Comparison of ENCODE assay signal across 1 cellular context in genomic region chr18:35637226-35637625, GRCh38.
TF ChIP-seq lines count a peak whose summit lies in the region.

No MANE protein-coding gene starts in this region.

TF ChIP-seq in K562, 482 proteins besides CTCF, POLR2A, EP300 and RAD21 (continued from another document):
- TF ChIP-seq ETS1 (conservative IDR thresholded peaks at IDR 0.05; ENCODE audit: control insufficient read depth, low read depth, low read length) (no peak), POLR2AphosphoS2 (IDR thresholded peaks at IDR 0.05; ENCODE audit: low read length) (no peak), MGA (IDR thresholded peaks at IDR 0.05) (no peak), LEF1 (IDR thresholded peaks at IDR 0.05) (no peak), ZNF217 (CRISPR knock-in tag; IDR thresholded peaks at IDR 0.05) (no peak), NR3C1 (CRISPR knock-in tag; IDR thresholded peaks at IDR 0.05) (no peak), CREB3L1 (IDR thresholded peaks at IDR 0.05; ENCODE audit: borderline replicate concordance, low read depth) (no peak), ZNF75A (CRISPR knock-in tag; IDR thresholded peaks at IDR 0.05) (no peak), MAFF (IDR thresholded peaks at IDR 0.05; ENCODE audit: low read length) (peak; percentile 97), MYBL2 (IDR thresholded peaks at IDR 0.05; ENCODE audit: low read depth) (no peak), MYBL2 (CRISPR knock-in tag; IDR thresholded peaks at IDR 0.05; ENCODE audit: borderline replicate concordance) (no peak), KAT8 (IDR thresholded peaks at IDR 0.05; ENCODE audit: low read depth) (no peak), C11orf30 (IDR thresholded peaks at IDR 0.05; ENCODE audit: low read depth) (peak; percentile 83), MAFG (tag; conservative IDR thresholded peaks at IDR 0.05) (peak; percentile 87), ZNF583 (CRISPR knock-in tag; IDR thresholded peaks at IDR 0.05) (no peak), PTRF (tag; IDR thresholded peaks at IDR 0.05) (no peak), ZC3H4 (CRISPR knock-in tag; IDR thresholded peaks at IDR 0.05; ENCODE audit: borderline replicate concordance) (no peak)
- TF ChIP-seq, protein P1, sequence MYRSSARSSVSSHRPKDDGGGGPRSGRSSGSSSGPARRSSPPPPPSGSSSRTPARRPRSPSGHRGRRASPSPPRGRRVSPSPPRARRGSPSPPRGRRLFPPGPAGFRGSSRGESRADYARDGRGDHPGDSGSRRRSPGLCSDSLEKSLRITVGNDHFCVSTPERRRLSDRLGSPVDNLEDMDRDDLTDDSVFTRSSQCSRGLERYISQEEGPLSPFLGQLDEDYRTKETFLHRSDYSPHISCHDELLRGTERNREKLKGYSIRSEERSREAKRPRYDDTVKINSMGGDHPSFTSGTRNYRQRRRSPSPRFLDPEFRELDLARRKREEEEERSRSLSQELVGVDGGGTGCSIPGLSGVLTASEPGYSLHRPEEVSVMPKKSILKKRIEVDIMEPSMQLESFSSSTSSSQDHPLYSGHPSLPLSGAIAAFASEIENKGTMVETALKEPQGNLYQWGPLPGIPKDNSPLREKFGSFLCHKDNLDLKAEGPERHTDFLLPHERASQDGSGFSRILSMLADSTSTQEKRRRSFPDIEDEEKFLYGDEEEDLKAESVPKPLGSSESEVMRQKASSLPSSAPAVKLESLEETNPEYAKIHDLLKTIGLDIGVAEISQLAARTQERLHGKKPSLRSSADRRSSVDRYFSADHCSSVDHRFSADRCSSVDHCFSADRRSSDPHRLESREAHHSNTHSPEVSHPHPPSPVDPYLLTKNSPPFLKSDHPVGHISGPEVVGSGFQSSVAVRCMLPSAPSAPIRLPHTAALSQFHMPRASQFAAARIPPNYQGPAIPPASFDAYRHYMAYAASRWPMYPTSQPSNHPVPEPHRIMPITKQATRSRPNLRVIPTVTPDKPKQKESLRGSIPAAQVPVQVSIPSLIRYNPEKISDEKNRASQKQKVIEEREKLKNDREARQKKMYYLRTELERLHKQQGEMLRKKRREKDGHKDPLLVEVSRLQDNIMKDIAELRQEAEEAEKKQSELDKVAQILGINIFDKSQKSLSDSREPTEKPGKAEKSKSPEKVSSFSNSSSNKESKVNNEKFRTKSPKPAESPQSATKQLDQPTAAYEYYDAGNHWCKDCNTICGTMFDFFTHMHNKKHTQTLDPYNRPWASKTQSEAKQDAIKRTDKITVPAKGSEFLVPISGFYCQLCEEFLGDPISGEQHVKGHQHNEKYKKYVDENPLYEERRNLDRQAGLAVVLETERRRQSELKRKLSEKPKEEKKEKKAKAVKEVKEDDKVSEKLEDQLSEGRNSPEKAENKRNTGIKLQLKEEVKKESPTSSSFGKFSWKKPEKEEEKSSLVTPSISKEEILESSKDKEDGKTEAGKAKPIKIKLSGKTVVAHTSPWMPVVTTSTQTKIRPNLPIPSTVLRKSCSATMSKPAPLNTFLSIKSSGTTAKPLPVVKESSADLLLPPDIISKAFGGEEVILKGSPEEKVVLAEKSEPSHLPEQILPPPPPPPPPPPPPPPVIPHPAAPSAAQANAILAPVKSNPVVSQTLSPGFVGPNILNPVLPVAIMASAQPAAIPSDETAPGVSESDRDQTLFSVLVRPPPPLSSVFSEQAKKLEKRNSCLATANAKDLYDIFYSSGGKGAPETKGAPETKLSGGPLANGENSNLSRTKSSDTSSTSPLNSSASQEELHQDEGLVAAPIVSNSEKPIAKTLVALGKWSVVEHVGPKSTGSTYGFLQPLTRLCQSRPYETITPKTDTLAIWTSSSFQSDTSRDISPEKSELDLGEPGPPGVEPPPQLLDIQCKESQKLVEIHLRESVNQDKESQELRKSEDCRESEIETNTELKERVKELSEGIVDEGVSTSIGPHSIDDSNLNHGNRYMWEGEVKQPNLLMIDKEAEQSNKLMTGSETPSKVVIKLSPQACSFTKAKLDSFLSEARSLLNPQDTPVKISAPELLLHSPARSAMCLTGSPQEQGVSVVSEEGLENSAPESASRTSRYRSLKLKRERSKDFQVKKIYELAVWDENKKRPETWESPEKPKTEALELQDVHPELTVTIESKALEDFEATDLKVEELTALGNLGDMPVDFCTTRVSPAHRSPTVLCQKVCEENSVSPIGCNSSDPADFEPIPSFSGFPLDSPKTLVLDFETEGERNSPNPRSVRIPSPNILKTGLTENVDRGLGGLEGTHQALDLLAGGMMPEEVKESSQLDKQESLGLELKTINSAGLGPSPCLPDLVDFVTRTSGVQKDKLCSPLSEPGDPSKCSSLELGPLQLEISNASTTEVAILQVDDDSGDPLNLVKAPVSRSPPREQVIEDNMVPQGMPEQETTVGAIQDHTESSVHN (IDR thresholded peaks at IDR 0.05; ENCODE audit: borderline replicate concordance in 1 of 2, low read depth in 1 of 2) = no peak
- TF ChIP-seq, protein P2, sequence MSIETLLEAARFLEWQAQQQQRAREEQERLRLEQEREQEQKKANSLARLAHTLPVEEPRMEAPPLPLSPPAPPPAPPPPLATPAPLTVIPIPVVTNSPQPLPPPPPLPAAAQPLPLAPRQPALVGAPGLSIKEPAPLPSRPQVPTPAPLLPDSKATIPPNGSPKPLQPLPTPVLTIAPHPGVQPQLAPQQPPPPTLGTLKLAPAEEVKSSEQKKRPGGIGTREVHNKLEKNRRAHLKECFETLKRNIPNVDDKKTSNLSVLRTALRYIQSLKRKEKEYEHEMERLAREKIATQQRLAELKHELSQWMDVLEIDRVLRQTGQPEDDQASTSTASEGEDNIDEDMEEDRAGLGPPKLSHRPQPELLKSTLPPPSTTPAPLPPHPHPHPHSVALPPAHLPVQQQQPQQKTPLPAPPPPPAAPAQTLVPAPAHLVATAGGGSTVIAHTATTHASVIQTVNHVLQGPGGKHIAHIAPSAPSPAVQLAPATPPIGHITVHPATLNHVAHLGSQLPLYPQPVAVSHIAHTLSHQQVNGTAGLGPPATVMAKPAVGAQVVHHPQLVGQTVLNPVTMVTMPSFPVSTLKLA (conservative IDR thresholded peaks at IDR 0.05) = no peak
